Comparison of ENCODE assay signal across 20 cellular contexts in genomic region chr1:238474263-238474662, GRCh38.
DNase-seq lines count a peak whose midpoint lies in the region; FAIRE-seq and TF ChIP-seq lines count a peak whose summit lies in the region.
"Had no signal": no experiment of that assay in that cellular context is flagged by ENCODE, and none has a peak within 500 bp of the region (broad histone marks: within the 10 kb centered on the region; RNA-seq: fewer than 3 reads in every experiment).

No MANE protein-coding gene starts in this region.

- peaks cover 1% of the 10 kb centered on the region for H3K79me1 ChIP-seq in mesenchymal stem cell (replicated peaks; ENCODE audit: low read length, poor library complexity, severe bottlenecking)

- H3K4me1 ChIP-seq in mesenchymal stem cell (ENCODE audit: control insufficient read depth, insufficient read depth, low read depth, low read length): peaks cover 4% of the 10 kb centered on the region
- H3K4me1 ChIP-seq: HAP-1 had no signal

- H3K27me3 ChIP-seq in mesenchymal stem cell (ENCODE audit: control insufficient read depth in 1 of 2, insufficient read depth in 1 of 2, low read length in 2 of 2): no peaks in the 10 kb centered on the region
- H3K27me3 ChIP-seq: BE2C had no signal

- no peak overlapping the region for H2BK12ac ChIP-seq in mesenchymal stem cell (ENCODE audit: low read length in 2 of 2)

- H2AK5ac ChIP-seq in mesenchymal stem cell (ENCODE audit: low read length, severe bottlenecking): peak overlapping the region; percentile 70

- no peak overlapping the region for H3K14ac ChIP-seq in mesenchymal stem cell (ENCODE audit: low read length in 2 of 2)

- TF ChIP-seq CTCF in D721Med (IDR thresholded peaks at IDR 0.05; ENCODE audit: insufficient read depth, missing control alignments): no peak

- H4K91ac ChIP-seq in mesenchymal stem cell (ENCODE audit: low read length): no peak overlapping the region

- peaks cover 0 to 21% of the 10 kb centered on the region in 2 experiments for H3K36me3 ChIP-seq in mesenchymal stem cell (ENCODE audit: control insufficient read depth in 1 of 2, insufficient read depth in 2 of 2, low read depth in 1 of 2, low read length in 2 of 2)
- H3K36me3 ChIP-seq: BE2C, HAP-1 had no signal

- no peak overlapping the region for H3K27ac ChIP-seq in mesenchymal stem cell (ENCODE audit: low read length, poor library complexity, severe bottlenecking)
- H3K27ac ChIP-seq: GM23248 had no signal

- no peak overlapping the region for H3K4me3 ChIP-seq in mesenchymal stem cell (ENCODE audit: insufficient read depth in 1 of 2, low read depth in 1 of 2, low read length in 2 of 2)
- H3K4me3 ChIP-seq: GM23248, HAP-1 had no signal

- peak; percentile 97 for FAIRE-seq in D721Med (lab: Jason Lieb, UNC)
- FAIRE-seq: GM12892, GM18507, HepG2 had no signal

- peak; percentile 53 for DNase-seq in D341Med (ENCODE audit: low spot score)
- DNase-seq in D721Med (ENCODE audit: insufficient read length, low spot score): no peak
- peak; percentile 5 for DNase-seq in SK-N-DZ (ENCODE audit: low spot score)
- no peak for DNase-seq in mesenchymal stem cell
- DNase-seq in T-helper 9 cell: no peak
- no peak for DNase-seq in OCI-M1 (lab: John Stamatoyannopoulos, UW)
- DNase-seq: ACHN; BE2C; C1 segment of cervical spinal cord; CD4-positive, CD25-positive, alpha-beta regulatory T cell; CD8-positive, alpha-beta memory T cell; COR-L47; DMS153; DMS79; GDM1; GM23248 had no signal

- WGBS in mesenchymal stem cell: 50% methylated on average over 1 of the region's 3 CpGs

- no peaks in the 10 kb centered on the region for H3K9me3 ChIP-seq in mesenchymal stem cell (ENCODE audit: control insufficient read depth, low read length)
- H3K9me3 ChIP-seq: BE2C, HAP-1 had no signal

- H3K9ac ChIP-seq in mesenchymal stem cell (ENCODE audit: low read length): no peak overlapping the region
- H3K9ac ChIP-seq: GM23248 had no signal

- H3K4ac ChIP-seq in mesenchymal stem cell (ENCODE audit: low read depth in 1 of 2, low read length in 2 of 2): no peak overlapping the region

- no peak overlapping the region for H2AFZ ChIP-seq in mesenchymal stem cell (ENCODE audit: low read depth, low read length)
- H2AFZ ChIP-seq: GM23248 had no signal

- no peak overlapping the region for H2BK15ac ChIP-seq in mesenchymal stem cell (ENCODE audit: low read depth, poor library complexity, severe bottlenecking)

- H3K4me2 ChIP-seq in mesenchymal stem cell (ENCODE audit: low read length, poor library complexity, severe bottlenecking): no peak overlapping the region

- H3K23ac ChIP-seq in mesenchymal stem cell (ENCODE audit: low read length in 2 of 2): no peak overlapping the region

- no peak overlapping the region for H2BK5ac ChIP-seq in mesenchymal stem cell (ENCODE audit: low read depth, low read length, poor library complexity, severe bottlenecking)

- no peak overlapping the region for H3K18ac ChIP-seq in mesenchymal stem cell (ENCODE audit: low read depth in 1 of 2, low read length in 2 of 2)

- H4K8ac ChIP-seq in mesenchymal stem cell (ENCODE audit: low read length): no peak overlapping the region

- no peak overlapping the region for H2BK120ac ChIP-seq in mesenchymal stem cell (ENCODE audit: low read depth, low read length)

Comparison
In these comparisons a context has a peak if more than half of its experiments do, and no peak if none do; other contexts are left out.
1. DNase-seq: peak in D341Med (single experiment) and SK-N-DZ (single experiment); none in D721Med (single experiment), mesenchymal stem cell (single experiment), T-helper 9 cell (single experiment) and OCI-M1 (single experiment).